In genomic region chr3:185824467-185825378, GRCh38 we compare ENCODE assay signal across 8 cellular contexts. TPM values are rescaled to one million over a fixed set of nuclear protein-coding genes. Genes with fewer than 3 reads are reported as not detected.
DNase-seq lines count a peak whose midpoint lies in the region; ATAC-seq and TF ChIP-seq lines count a peak whose summit lies in the region.

Gene IGF2BP2, minus strand, starts transcription at chr3:185825042. Its CDS starts 82 bp downstream, at chr3:185824960.

- H3K4me3 ChIP-seq in DND-41 (ENCODE audit: low read depth in 1 of 2, low read length in 2 of 2) (no peak within 1 kb of the TSS), GM23248 (peak within 1 kb of the TSS; percentile 95), NB4 (ENCODE audit: low read depth, low read length) (peak within 1 kb of the TSS; percentile 57), lower lobe of right lung (peak within 1 kb of the TSS; percentile 87)

- TF ChIP-seq CTCF in DND-41 (IDR thresholded peaks at IDR 0.05; ENCODE audit: borderline replicate concordance, extremely low read depth, low read length, poor library complexity, severe bottlenecking), result no peak
- no peak for TF ChIP-seq CTCF in NB4 (IDR thresholded peaks at IDR 0.05; ENCODE audit: low read depth, low read length)
- no peak for TF ChIP-seq CTCF in lower lobe of right lung (IDR thresholded peaks at IDR 0.05)

- H3K27me3 ChIP-seq in DND-41 (ENCODE audit: insufficient read depth, low read length, poor library complexity) (peaks cover 35% of the 10 kb centered on the region), GM23248 (replicated peaks; ENCODE audit: insufficient read depth) (no peaks in the 10 kb centered on the region), lower lobe of right lung (ENCODE audit: low read depth) (peaks cover 13% of the 10 kb centered on the region)

- H2AFZ ChIP-seq in DND-41 (ENCODE audit: low read depth, low read length), result no peak within 1 kb of the TSS
- peak within 1 kb of the TSS; percentile 76 for H2AFZ ChIP-seq in GM23248

- H3K79me2 ChIP-seq in DND-41 (ENCODE audit: insufficient read depth, low read length) (no peaks in the 10 kb centered on the region), GM23248 (ENCODE audit: insufficient read depth) (peaks cover 70% of the 10 kb centered on the region)

- H3F3A ChIP-seq in GM23248 (ENCODE audit: insufficient read depth), result peaks cover 28% of the 10 kb centered on the region

- H3K36me3 ChIP-seq in DND-41 (ENCODE audit: insufficient read depth, low read length) (no peaks in the 10 kb centered on the region), GM23248 (ENCODE audit: low read depth) (0 out of 2 replicates have a peak, but pooled peaks cover 2% of the 10 kb centered on the region), lower lobe of right lung (no peaks in the 10 kb centered on the region)

- ATAC-seq in DND-41 (ENCODE audit: insufficient read depth, low read depth), result peak; percentile 40; the same call in 1 of the 3 replicates
- ATAC-seq in lower lobe of right lung, result peak; percentile 85 to 90
- ATAC-seq in GM18520 (IDR thresholded peaks at IDR 0.05; ENCODE audit: unreplicated experiment), result no peak

- H3K9ac ChIP-seq in DND-41 (ENCODE audit: low read depth, low read length) (no peak within 1 kb of the TSS), GM23248 (peak within 1 kb of the TSS; percentile 98)

- H3K9me3 ChIP-seq in DND-41 (ENCODE audit: insufficient read depth, low read length, severe bottlenecking), result no peaks in the 10 kb centered on the region
- no peaks in the 10 kb centered on the region for H3K9me3 ChIP-seq in GM23248 (ENCODE audit: low read depth)
- no peaks in the 10 kb centered on the region for H3K9me3 ChIP-seq in lower lobe of right lung

- H3K4me1 ChIP-seq in DND-41 (ENCODE audit: insufficient read depth, low read length) (no peaks in the 10 kb centered on the region), GM23248 (ENCODE audit: insufficient read depth) (peaks cover 19% of the 10 kb centered on the region), lower lobe of right lung (peaks cover 11% of the 10 kb centered on the region)

- H3K27ac ChIP-seq in DND-41 (ENCODE audit: low read length) (no peak within 1 kb of the TSS), GM23248 (peak within 1 kb of the TSS; percentile 86), lower lobe of right lung (peak within 1 kb of the TSS; percentile 88)

- in situ Hi-C loops in GM23248 (cut with MboI), result no loop called here

- TF ChIP-seq POLR2A in NB4 (IDR thresholded peaks at IDR 0.05; ENCODE audit: extremely low read depth, insufficient read length), result peak; percentile 45

- DNase-seq in DND-41 (no peak), GM23248 (peak; percentile 92), NB4 (ENCODE audit: low read depth) (peak; percentile 81), lower lobe of right lung (peak; percentile 83)
- peak; percentile 68 for DNase-seq in activated CD4-positive, alpha-beta T cell treated with anti-CD3 and anti-CD28 coated beads for 48 hours
- peak; percentile 11 for DNase-seq in effector CD4-positive, alpha-beta T cell
- DNase-seq in stimulated activated CD8-positive, alpha-beta memory T cell treated with anti-CD3 and anti-CD28 coated beads, Interleukin-2, amount 100 ng/mL, for 48 hours (ENCODE audit: low read depth in 2 of 2), result peak; percentile 34 to 38

- H3K4me2 ChIP-seq in DND-41 (ENCODE audit: insufficient read depth, low read length) (no peak within 1 kb of the TSS), GM23248 (ENCODE audit: unreplicated experiment) (peak within 1 kb of the TSS; percentile 93)

- H4K20me1 ChIP-seq in DND-41 (ENCODE audit: insufficient read depth, low read length) (no peaks in the 10 kb centered on the region), GM23248 (ENCODE audit: insufficient read depth) (no peaks in the 10 kb centered on the region)

- 1 to 5% methylated on average over 13 to 87 of the region's 113 CpGs for WGBS in GM23248 (ENCODE audit: low coverage in 1 of 2, low lambda C conversion rate in 2 of 2, missing lambda C conversion rate in 2 of 2), 2 experiments

- intact Hi-C loops in lower lobe of right lung (cut with DNase I), result no loop called here

- H3K9me2 ChIP-seq in GM23248 (ENCODE audit: insufficient read depth), result no peaks in the 10 kb centered on the region

RNA-seq across cellular contexts. Expression of gene IGF2BP2, which starts in this region (rescaled TPM):
- total RNA-seq in GM23248 (2014; rRNA removed; shearing (Covaris generic)), result 60.6 and 86.0 TPM in 2 replicates
- polyA plus RNA-seq in GM23248 (2016; fragmentation: Nextera tagmentation; extraction: Ambion mirVana), result 62.5 and 64.2 TPM in 2 replicates
- 19.4 TPM for total RNA-seq in lower lobe of right lung

Comparison
In these comparisons a context has a peak if more than half of its experiments do, and no peak if none do; other contexts are left out.
1. H3K4me3 ChIP-seq: peak in GM23248 (single experiment), NB4 (single experiment) and lower lobe of right lung (single experiment); none in DND-41 (0 of 2).